In the genomic region with DNA sequence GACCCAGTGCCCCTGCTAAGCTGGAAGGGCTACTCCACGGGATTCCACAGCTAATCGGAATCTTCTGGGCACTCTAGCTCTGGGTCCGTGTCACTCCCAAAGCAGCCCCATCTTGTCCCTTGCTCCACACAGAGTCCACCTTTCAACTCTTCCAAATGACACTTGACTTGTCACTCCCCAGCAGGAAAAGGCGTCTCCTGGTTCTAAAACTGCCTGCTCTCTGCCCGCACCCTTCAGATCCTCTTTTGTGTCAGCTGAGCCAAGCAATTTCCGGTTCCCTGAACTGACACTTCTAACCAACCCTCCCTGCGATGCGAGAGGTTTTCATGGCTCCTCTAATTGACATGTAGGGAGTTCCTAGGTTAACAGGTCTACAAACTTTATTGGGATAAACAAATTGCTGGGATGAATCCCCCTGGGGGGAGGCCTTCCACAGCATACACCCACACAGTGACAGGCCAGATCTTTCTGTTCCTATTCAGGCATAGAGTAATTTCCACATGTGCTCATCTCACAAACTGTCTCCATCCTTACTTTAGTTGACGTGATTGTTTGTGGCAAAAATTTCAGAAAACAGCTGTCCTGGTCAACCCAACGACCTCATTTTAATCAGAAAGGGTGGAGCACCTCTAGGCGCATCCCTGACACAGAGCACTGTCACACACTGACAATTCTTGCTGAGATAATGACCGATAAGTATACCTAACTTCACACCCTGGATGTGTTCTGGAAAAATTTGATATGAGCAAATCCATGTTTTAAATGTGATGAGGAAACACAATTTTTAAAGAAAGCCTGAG, we compare ENCODE assay signal across 8 cellular contexts.
DNase-seq lines count a peak whose midpoint lies in the region; ATAC-seq and TF ChIP-seq lines count a peak whose summit lies in the region.

No MANE protein-coding gene starts in this region.

- H3K36me3 ChIP-seq in right atrium auricular region = no peaks in the 10 kb centered on the region

- H3K27ac Mint-ChIP-seq in IgD-negative memory B cell = peak overlapping the region in 2 of 3 donors; percentile 4 to 40
- H3K27ac Mint-ChIP-seq in activated T-helper 1 cell treated with anti-CD3 and anti-CD28 coated beads, Interleukin-12 subunit alpha, Interleukin-12 subunit beta, Interleukin-2, Interleukin-4 antibody, amounts not matched to agents 30 ng/mL and 10 ng/mL and 1 ng/mL, durations not matched to agents 14 hours and 24 hours and 36 hours = peak overlapping the region; percentile 42
- H3K27ac Mint-ChIP-seq in stimulated activated memory B cell treated with anti-CD40 and anti-IgM and Interleukin-4, amounts not matched to agents 10 μg/mL and 1 μg/mL and 100 μg/mL, for 72 hours = peak overlapping the region; percentile 10

- ATAC-seq in stimulated activated memory B cell treated with anti-CD40 and anti-IgM and Interleukin-4, amounts not matched to agents 10 μg/mL and 1 μg/mL and 100 μg/mL, for 72 hours = peak; percentile 70

- TF ChIP-seq CTCF in right atrium auricular region (IDR thresholded peaks at IDR 0.05) = no peak

- peak; percentile 53 for DNase-seq in Ammon's horn (ENCODE audit: low spot score)
- DNase-seq in activated T-helper 1 cell treated with anti-CD3 and anti-CD28 coated beads, Interleukin-12 subunit alpha, Interleukin-12 subunit beta, Interleukin-2, Interleukin-4 antibody, amounts not matched to agents 30 ng/mL and 10 ng/mL and 1 ng/mL, durations not matched to agents 14 hours and 24 hours and 36 hours (ENCODE audit: low spot score) = peak; percentile 37
- no peak for DNase-seq in right atrium auricular region (ENCODE audit: low spot score)
- DNase-seq in AG08395 (ENCODE audit: low spot score) = no peak
- DNase-seq in DMS114 treated with DMSO at 0.1 percent for 48 hours (lab: John Stamatoyannopoulos, UW; ENCODE audit: unreplicated experiment) = no peak
- no peak for DNase-seq in GOT3 (lab: John Stamatoyannopoulos, UW)

- no peaks in the 10 kb centered on the region for H3K9me3 ChIP-seq in right atrium auricular region

- H3K4me1 Mint-ChIP-seq in IgD-negative memory B cell = peaks cover 35 to 51% (median 42%) of the 10 kb centered on the region in 3 donors
- peaks cover 72% of the 10 kb centered on the region for H3K4me1 Mint-ChIP-seq in activated T-helper 1 cell treated with anti-CD3 and anti-CD28 coated beads, Interleukin-12 subunit alpha, Interleukin-12 subunit beta, Interleukin-2, Interleukin-4 antibody, amounts not matched to agents 30 ng/mL and 10 ng/mL and 1 ng/mL, durations not matched to agents 14 hours and 24 hours and 36 hours (ENCODE audit: low read depth)
- peaks cover 47% of the 10 kb centered on the region for H3K4me1 Mint-ChIP-seq in stimulated activated memory B cell treated with anti-CD40 and anti-IgM and Interleukin-4, amounts not matched to agents 10 μg/mL and 1 μg/mL and 100 μg/mL, for 72 hours

- intact Hi-C loops in activated T-helper 1 cell treated with anti-CD3 and anti-CD28 coated beads, Interleukin-12 subunit alpha, Interleukin-12 subunit beta, Interleukin-2, Interleukin-4 antibody, amounts not matched to agents 30 ng/mL and 10 ng/mL and 1 ng/mL, durations not matched to agents 14 hours and 24 hours and 36 hours (cut with micrococcal nuclease) = loop anchor here (1.0 kb wide), 1 partner anchor 14 kb away; no protein-coding TSS in a partner anchor

- H3K4me3 ChIP-seq in right atrium auricular region = peak overlapping the region in 1 of 2 donors; percentile 24

- peaks cover 2% of the 10 kb centered on the region for H3K27me3 Mint-ChIP-seq in IgD-negative memory B cell
- no peaks in the 10 kb centered on the region for H3K27me3 Mint-ChIP-seq in activated T-helper 1 cell treated with anti-CD3 and anti-CD28 coated beads, Interleukin-12 subunit alpha, Interleukin-12 subunit beta, Interleukin-2, Interleukin-4 antibody, amounts not matched to agents 30 ng/mL and 10 ng/mL and 1 ng/mL, durations not matched to agents 14 hours and 24 hours and 36 hours (ENCODE audit: insufficient read depth)
- H3K27me3 Mint-ChIP-seq in stimulated activated memory B cell treated with anti-CD40 and anti-IgM and Interleukin-4, amounts not matched to agents 10 μg/mL and 1 μg/mL and 100 μg/mL, for 72 hours = no peaks in the 10 kb centered on the region

- peak overlapping the region in 3 of 4 donors; percentile 2 to 86 (median 77) for H3K4me3 Mint-ChIP-seq in IgD-negative memory B cell
- peak overlapping the region; percentile 58 for H3K4me3 Mint-ChIP-seq in activated T-helper 1 cell treated with anti-CD3 and anti-CD28 coated beads, Interleukin-12 subunit alpha, Interleukin-12 subunit beta, Interleukin-2, Interleukin-4 antibody, amounts not matched to agents 30 ng/mL and 10 ng/mL and 1 ng/mL, durations not matched to agents 14 hours and 24 hours and 36 hours
- H3K4me3 Mint-ChIP-seq in stimulated activated memory B cell treated with anti-CD40 and anti-IgM and Interleukin-4, amounts not matched to agents 10 μg/mL and 1 μg/mL and 100 μg/mL, for 72 hours = peak overlapping the region; percentile 34

- H3K27ac ChIP-seq in right atrium auricular region = peak overlapping the region; percentile 83 to 86

- H3K36me3 Mint-ChIP-seq in IgD-negative memory B cell = peaks cover 2% of the 10 kb centered on the region
- peaks cover 7% of the 10 kb centered on the region for H3K36me3 Mint-ChIP-seq in activated T-helper 1 cell treated with anti-CD3 and anti-CD28 coated beads, Interleukin-12 subunit alpha, Interleukin-12 subunit beta, Interleukin-2, Interleukin-4 antibody, amounts not matched to agents 30 ng/mL and 10 ng/mL and 1 ng/mL, durations not matched to agents 14 hours and 24 hours and 36 hours (ENCODE audit: low read depth)
- H3K36me3 Mint-ChIP-seq in stimulated activated memory B cell treated with anti-CD40 and anti-IgM and Interleukin-4, amounts not matched to agents 10 μg/mL and 1 μg/mL and 100 μg/mL, for 72 hours = no peaks in the 10 kb centered on the region

- H3K9me3 Mint-ChIP-seq in IgD-negative memory B cell = no peaks in the 10 kb centered on the region
- no peaks in the 10 kb centered on the region for H3K9me3 Mint-ChIP-seq in activated T-helper 1 cell treated with anti-CD3 and anti-CD28 coated beads, Interleukin-12 subunit alpha, Interleukin-12 subunit beta, Interleukin-2, Interleukin-4 antibody, amounts not matched to agents 30 ng/mL and 10 ng/mL and 1 ng/mL, durations not matched to agents 14 hours and 24 hours and 36 hours
- H3K9me3 Mint-ChIP-seq in stimulated activated memory B cell treated with anti-CD40 and anti-IgM and Interleukin-4, amounts not matched to agents 10 μg/mL and 1 μg/mL and 100 μg/mL, for 72 hours = no peaks in the 10 kb centered on the region

- H3K4me1 ChIP-seq in right atrium auricular region = peaks cover 0 to 87% of the 10 kb centered on the region in 2 donors

- no peaks in the 10 kb centered on the region for H3K27me3 ChIP-seq in right atrium auricular region

Comparison
In these comparisons a context has a peak if more than half of its experiments do, and no peak if none do; other contexts are left out.
1. DNase-seq: peak in Ammon's horn (single experiment) and activated T-helper 1 cell treated with anti-CD3 and anti-CD28 coated beads, Interleukin-12 subunit alpha, Interleukin-12 subunit beta, Interleukin-2, Interleukin-4 antibody, amounts not matched to agents 30 ng/mL and 10 ng/mL and 1 ng/mL, durations not matched to agents 14 hours and 24 hours and 36 hours (single experiment); none in right atrium auricular region (single experiment), AG08395 (single experiment), DMS114 treated with DMSO at 0.1 percent for 48 hours (single experiment) and GOT3 (single experiment).
2. Peak in every context shown above with its lines, with median percentiles within 50 percentile points of each other: H3K27ac Mint-ChIP-seq and H3K4me3 Mint-ChIP-seq.